Comparison of ENCODE assay signal across 1 cellular context in genomic region chr5:147415663-147416062, GRCh38.
TF ChIP-seq lines count a peak whose summit lies in the region.

No MANE protein-coding gene starts in this region.

TF ChIP-seq in GM23338, 12 proteins besides CTCF, POLR2A, EP300 and RAD21 (continued from another document):
- TF ChIP-seq REST (IDR thresholded peaks at IDR 0.05; ENCODE audit: unreplicated experiment) (no peak), ZNF462 (CRISPR knock-in tag; IDR thresholded peaks at IDR 0.05) (no peak), CREB1 (CRISPR knock-in tag; IDR thresholded peaks at IDR 0.05; ENCODE audit: low read depth) (no peak), ZNF331 (CRISPR knock-in tag; IDR thresholded peaks at IDR 0.05; ENCODE audit: low read depth) (no peak), JUNB (IDR thresholded peaks at IDR 0.05; ENCODE audit: unreplicated experiment) (no peak), EZH2 (IDR thresholded peaks at IDR 0.05; ENCODE audit: low read depth, unreplicated experiment) (no peak), NANOG (IDR thresholded peaks at IDR 0.05; ENCODE audit: borderline replicate concordance) (no peak), EZH2phosphoT487 (IDR thresholded peaks at IDR 0.05; ENCODE audit: unreplicated experiment) (no peak), POLR2AphosphoS5 (IDR thresholded peaks at IDR 0.05; ENCODE audit: low read depth) (no peak), STAT1 (IDR thresholded peaks at IDR 0.05; ENCODE audit: unreplicated experiment) (no peak)
- TF ChIP-seq, protein P1, sequence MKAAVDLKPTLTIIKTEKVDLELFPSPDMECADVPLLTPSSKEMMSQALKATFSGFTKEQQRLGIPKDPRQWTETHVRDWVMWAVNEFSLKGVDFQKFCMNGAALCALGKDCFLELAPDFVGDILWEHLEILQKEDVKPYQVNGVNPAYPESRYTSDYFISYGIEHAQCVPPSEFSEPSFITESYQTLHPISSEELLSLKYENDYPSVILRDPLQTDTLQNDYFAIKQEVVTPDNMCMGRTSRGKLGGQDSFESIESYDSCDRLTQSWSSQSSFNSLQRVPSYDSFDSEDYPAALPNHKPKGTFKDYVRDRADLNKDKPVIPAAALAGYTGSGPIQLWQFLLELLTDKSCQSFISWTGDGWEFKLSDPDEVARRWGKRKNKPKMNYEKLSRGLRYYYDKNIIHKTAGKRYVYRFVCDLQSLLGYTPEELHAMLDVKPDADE (IDR thresholded peaks at IDR 0.05): no peak
